ENCODE assay signal across 1 cellular context in genomic region chr4:123589361-123589760, GRCh38.
TF ChIP-seq lines count a peak whose summit lies in the region.

No MANE protein-coding gene starts in this region.

TF ChIP-seq in GM12878, 131 proteins besides CTCF, POLR2A, EP300 and RAD21 (continued from another document):
- TF ChIP-seq TARDBP (IDR thresholded peaks at IDR 0.05; ENCODE audit: borderline replicate concordance) (no peak), POLR2AphosphoS5 (IDR thresholded peaks at IDR 0.05; ENCODE audit: low read length) (no peak), JUND (IDR thresholded peaks at IDR 0.05; ENCODE audit: low read depth, low read length) (no peak), YY1 (IDR thresholded peaks at IDR 0.05; ENCODE audit: low read depth, low read length) (no peak), ZNF384 (IDR thresholded peaks at IDR 0.05; ENCODE audit: borderline replicate concordance, low read depth, low read length) (no peak), NFXL1 (IDR thresholded peaks at IDR 0.05; ENCODE audit: borderline replicate concordance) (no peak), ZNF274 (IDR thresholded peaks at IDR 0.05; ENCODE audit: insufficient read depth, insufficient read length) (no peak), POU2F2 (IDR thresholded peaks at IDR 0.05; ENCODE audit: borderline replicate concordance, low read depth, low read length) (no peak), CBFB (IDR thresholded peaks at IDR 0.05; ENCODE audit: low read depth) (no peak), KDM1A (IDR thresholded peaks at IDR 0.05; ENCODE audit: borderline replicate concordance) (no peak)
